Comparison of ENCODE assay signal across 17 cellular contexts in the genomic region with DNA sequence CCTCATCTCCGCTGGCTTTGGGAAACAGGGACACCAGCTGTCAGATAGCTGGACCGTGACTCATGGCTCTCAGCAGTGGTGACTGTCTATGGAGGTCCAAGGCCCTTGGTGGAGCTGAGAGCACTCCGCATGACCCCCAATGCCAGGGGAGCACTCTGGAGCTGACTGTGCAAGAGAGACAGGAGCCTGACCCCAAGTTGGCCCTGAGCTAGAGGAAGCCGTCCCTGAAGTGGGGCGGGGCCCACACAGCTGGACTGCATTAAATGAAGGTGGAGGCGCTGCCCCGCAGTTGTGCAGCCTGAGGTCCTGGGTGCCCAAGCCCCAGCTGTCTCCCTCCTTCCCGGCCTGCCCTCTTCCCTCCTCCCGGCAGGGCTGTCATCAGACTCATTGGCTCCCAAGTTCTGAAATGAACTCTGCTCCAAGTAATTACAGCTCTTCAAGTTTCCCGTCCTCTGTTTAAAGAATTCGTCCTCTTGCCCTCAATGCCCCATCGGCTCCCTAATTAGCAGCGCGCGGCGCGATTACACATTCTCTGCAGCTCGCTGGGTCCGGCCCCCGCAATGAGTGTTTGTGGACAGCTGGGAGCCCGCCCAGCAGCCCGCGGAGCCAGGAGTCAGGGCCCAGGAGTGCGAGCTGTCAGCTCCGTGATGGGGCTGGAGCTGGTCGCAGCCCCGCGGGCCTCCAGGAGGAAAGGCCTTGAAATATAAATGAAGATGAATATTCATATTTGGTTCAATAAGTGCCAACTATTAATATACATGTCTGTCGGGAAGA.
DNase-seq lines count a peak whose midpoint lies in the region; TF ChIP-seq lines count a peak whose summit lies in the region.
"Had no signal": no experiment of that assay in that cellular context is flagged by ENCODE, and none has a peak within 500 bp of the region (broad histone marks: within the 10 kb centered on the region; RNA-seq: fewer than 3 reads in every experiment).

No MANE protein-coding gene starts in this region.

- H3K4me1 ChIP-seq in SJCRH30 (peaks cover 58% of the 10 kb centered on the region), ovary (ENCODE audit: insufficient read depth) (peaks cover 11% of the 10 kb centered on the region)

- peak overlapping the region; percentile 42 for H3K4me3 ChIP-seq in SJCRH30
- no peak overlapping the region for H3K4me3 ChIP-seq in ovary
- H3K4me3 ChIP-seq: PC-9 had no signal

- WGBS in ovary, 3 donors, result 7 to 15% (median 7%) methylated on average over 28 to 29 of the region's 29 CpGs

- peak; percentile 62 for DNase-seq in DMS 273 (lab: John Stamatoyannopoulos, UW; ENCODE audit: unreplicated experiment)
- peak; percentile 91 to 93 for DNase-seq in SJCRH30
- peak; percentile 30 to 41 for DNase-seq in hippocampal formation (lab: John Stamatoyannopoulos, UW)
- DNase-seq in ovary, result peak; percentile 62 to 86 (median 79)
- DNase-seq in T1000 (lab: John Stamatoyannopoulos, UW), result no peak
- no peak for DNase-seq in islet precursor cell
- DNase-seq in germinal center (ENCODE audit: low spot score), result no peak
- DNase-seq in NCI-H2107 (lab: John Stamatoyannopoulos, UW), result no peak
- DNase-seq: activated CD8-positive, alpha-beta T cell treated with anti-CD3 and anti-CD28 coated beads, Interleukin-2, amount 10 ng/mL, durations not matched to agents 7 days and 5 days; activated naive CD4-positive, alpha-beta T cell treated with anti-CD3 and anti-CD28 coated beads for 36 hours; cortex of kidney; DMS79; MM.1S; NCI-H226; PC-9; stimulated activated CD4-positive, alpha-beta T cell treated with anti-CD3 and anti-CD28 coated beads, Interleukin-2, amount 100 ng/mL, for 48 hours; stimulated activated naive B cell treated with anti-CD40 and anti-IgM and Interleukin-4, amounts not matched to agents 10 μg/mL and 1 μg/mL and 100 μg/mL, for 72 hours had no signal

- no peak for TF ChIP-seq EP300 in ovary (IDR thresholded peaks at IDR 0.05)

- H3K27me3 ChIP-seq in SJCRH30, result no peaks in the 10 kb centered on the region
- no peaks in the 10 kb centered on the region for H3K27me3 ChIP-seq in ovary

- H3K27ac ChIP-seq in SJCRH30, result peak overlapping the region; percentile 91
- H3K27ac ChIP-seq in ovary, result peak overlapping the region in 1 of 2 donors; percentile 17
- H3K27ac ChIP-seq: PC-9 had no signal

- intact Hi-C loops in ovary (cut with DNase I), result no loop called here

- TF ChIP-seq CTCF in ovary (IDR thresholded peaks at IDR 0.05), result no peak

- TF ChIP-seq POLR2A in ovary (IDR thresholded peaks at IDR 0.05), result no peak

- H3K36me3 ChIP-seq in SJCRH30, result no peaks in the 10 kb centered on the region
- H3K36me3 ChIP-seq in ovary, result no peaks in the 10 kb centered on the region

- no peaks in the 10 kb centered on the region for H3K9me3 ChIP-seq in SJCRH30 (replicated peaks)
- no peaks in the 10 kb centered on the region for H3K9me3 ChIP-seq in ovary

Comparison
In these comparisons a context has a peak if more than half of its experiments do, and no peak if none do; other contexts are left out.
1. DNase-seq: peak in DMS 273 (single experiment), SJCRH30 (2 of 2), hippocampal formation (2 of 2) and ovary (5 of 5); none in T1000 (single experiment), islet precursor cell (single experiment), germinal center (single experiment) and NCI-H2107 (single experiment).